Comparison of ENCODE assay signal across 1 cellular context in the genomic region with DNA sequence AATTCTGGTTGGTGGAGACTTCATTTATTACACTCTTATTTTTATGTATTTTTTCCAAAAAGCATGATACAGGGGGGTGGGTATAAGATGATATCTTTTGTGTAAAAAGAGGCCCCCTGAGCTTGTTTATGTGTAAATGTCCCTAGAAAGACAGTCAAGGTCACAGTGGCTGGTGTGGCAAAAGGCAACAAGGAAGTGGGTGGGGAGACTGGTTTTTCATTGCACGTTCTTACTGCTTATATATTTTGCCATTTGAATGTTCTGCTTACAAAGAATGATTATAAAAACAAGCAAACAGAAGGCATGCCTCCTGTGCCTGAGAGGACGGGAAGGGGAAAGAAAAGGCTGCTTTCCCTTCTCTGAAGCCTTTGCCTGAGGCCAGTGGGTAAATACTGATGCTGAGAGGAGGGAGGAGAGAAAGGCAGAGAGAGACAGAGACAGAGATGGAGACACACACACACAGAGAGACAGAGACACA.
A peak's percentile ranks its signal among the peaks of the same experiment; 100 is the strongest.
TF ChIP-seq lines count a peak whose summit lies in the region.

No MANE protein-coding gene starts in this region.

TF ChIP-seq in HepG2, 621 proteins besides CTCF, POLR2A, EP300 and RAD21 (continued from another document):
- TF ChIP-seq ARID4A (CRISPR knock-in tag; IDR thresholded peaks at IDR 0.05; ENCODE audit: borderline replicate concordance): peak; percentile 17; the same call in 1 of the 2 replicates
- peak; percentile 21; the same call in 1 of the 2 replicates for TF ChIP-seq ZNF644 (CRISPR knock-in tag; IDR thresholded peaks at IDR 0.05; ENCODE audit: low read depth)
- TF ChIP-seq ZMYM3 (CRISPR knock-in tag; IDR thresholded peaks at IDR 0.05): 0 out of 2 replicates have a peak, but pooled peaks have one; percentile 27
- TF ChIP-seq, protein P1, sequence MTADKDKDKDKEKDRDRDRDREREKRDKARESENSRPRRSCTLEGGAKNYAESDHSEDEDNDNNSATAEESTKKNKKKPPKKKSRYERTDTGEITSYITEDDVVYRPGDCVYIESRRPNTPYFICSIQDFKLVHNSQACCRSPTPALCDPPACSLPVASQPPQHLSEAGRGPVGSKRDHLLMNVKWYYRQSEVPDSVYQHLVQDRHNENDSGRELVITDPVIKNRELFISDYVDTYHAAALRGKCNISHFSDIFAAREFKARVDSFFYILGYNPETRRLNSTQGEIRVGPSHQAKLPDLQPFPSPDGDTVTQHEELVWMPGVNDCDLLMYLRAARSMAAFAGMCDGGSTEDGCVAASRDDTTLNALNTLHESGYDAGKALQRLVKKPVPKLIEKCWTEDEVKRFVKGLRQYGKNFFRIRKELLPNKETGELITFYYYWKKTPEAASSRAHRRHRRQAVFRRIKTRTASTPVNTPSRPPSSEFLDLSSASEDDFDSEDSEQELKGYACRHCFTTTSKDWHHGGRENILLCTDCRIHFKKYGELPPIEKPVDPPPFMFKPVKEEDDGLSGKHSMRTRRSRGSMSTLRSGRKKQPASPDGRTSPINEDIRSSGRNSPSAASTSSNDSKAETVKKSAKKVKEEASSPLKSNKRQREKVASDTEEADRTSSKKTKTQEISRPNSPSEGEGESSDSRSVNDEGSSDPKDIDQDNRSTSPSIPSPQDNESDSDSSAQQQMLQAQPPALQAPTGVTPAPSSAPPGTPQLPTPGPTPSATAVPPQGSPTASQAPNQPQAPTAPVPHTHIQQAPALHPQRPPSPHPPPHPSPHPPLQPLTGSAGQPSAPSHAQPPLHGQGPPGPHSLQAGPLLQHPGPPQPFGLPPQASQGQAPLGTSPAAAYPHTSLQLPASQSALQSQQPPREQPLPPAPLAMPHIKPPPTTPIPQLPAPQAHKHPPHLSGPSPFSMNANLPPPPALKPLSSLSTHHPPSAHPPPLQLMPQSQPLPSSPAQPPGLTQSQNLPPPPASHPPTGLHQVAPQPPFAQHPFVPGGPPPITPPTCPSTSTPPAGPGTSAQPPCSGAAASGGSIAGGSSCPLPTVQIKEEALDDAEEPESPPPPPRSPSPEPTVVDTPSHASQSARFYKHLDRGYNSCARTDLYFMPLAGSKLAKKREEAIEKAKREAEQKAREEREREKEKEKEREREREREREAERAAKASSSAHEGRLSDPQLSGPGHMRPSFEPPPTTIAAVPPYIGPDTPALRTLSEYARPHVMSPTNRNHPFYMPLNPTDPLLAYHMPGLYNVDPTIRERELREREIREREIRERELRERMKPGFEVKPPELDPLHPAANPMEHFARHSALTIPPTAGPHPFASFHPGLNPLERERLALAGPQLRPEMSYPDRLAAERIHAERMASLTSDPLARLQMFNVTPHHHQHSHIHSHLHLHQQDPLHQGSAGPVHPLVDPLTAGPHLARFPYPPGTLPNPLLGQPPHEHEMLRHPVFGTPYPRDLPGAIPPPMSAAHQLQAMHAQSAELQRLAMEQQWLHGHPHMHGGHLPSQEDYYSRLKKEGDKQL (CRISPR knock-in tag; IDR thresholded peaks at IDR 0.05; ENCODE audit: low read depth): 0 out of 2 replicates have a peak, but pooled peaks have one; percentile 22
- peak; percentile 31 for TF ChIP-seq PHF5A (CRISPR knock-in tag; IDR thresholded peaks at IDR 0.05; ENCODE audit: low read depth, unreplicated experiment)
- TF ChIP-seq GATA4 (IDR thresholded peaks at IDR 0.05; ENCODE audit: borderline replicate concordance, low read depth): no peak
- 0 out of 2 replicates have a peak, but pooled peaks have one; percentile 21 for TF ChIP-seq ZNF567 (CRISPR knock-in tag; IDR thresholded peaks at IDR 0.05; ENCODE audit: borderline replicate concordance)
- TF ChIP-seq EED (CRISPR knock-in tag; IDR thresholded peaks at IDR 0.05): no peak
- no peak for TF ChIP-seq FOSL2 (CRISPR knock-in tag; IDR thresholded peaks at IDR 0.05)
- peak; percentile 34; the same call in 1 of the 2 replicates for TF ChIP-seq KAT8 (CRISPR knock-in tag; IDR thresholded peaks at IDR 0.05)
- TF ChIP-seq CERS6 (CRISPR knock-in tag; IDR thresholded peaks at IDR 0.05): no peak
- no peak for TF ChIP-seq MBNL3 (CRISPR knock-in tag; conservative IDR thresholded peaks at IDR 0.05)
- peak; percentile 36; the same call in 1 of the 2 replicates for TF ChIP-seq ZNF281 (CRISPR knock-in tag; IDR thresholded peaks at IDR 0.05; ENCODE audit: borderline replicate concordance)
- TF ChIP-seq SKI (IDR thresholded peaks at IDR 0.05; ENCODE audit: partially characterized antibody): peak; percentile 86
- TF ChIP-seq HMG20A (CRISPR knock-in tag; IDR thresholded peaks at IDR 0.05; ENCODE audit: borderline replicate concordance): peak; percentile 67
- TF ChIP-seq ZNF354B (CRISPR knock-in tag; IDR thresholded peaks at IDR 0.05): no peak
- no peak; the same call in 1 of the 2 replicates for TF ChIP-seq NR2F6 (IDR thresholded peaks at IDR 0.05)
- TF ChIP-seq NR2F6 (CRISPR knock-in tag; IDR thresholded peaks at IDR 0.05): peak; percentile 57
- TF ChIP-seq, protein P2, sequence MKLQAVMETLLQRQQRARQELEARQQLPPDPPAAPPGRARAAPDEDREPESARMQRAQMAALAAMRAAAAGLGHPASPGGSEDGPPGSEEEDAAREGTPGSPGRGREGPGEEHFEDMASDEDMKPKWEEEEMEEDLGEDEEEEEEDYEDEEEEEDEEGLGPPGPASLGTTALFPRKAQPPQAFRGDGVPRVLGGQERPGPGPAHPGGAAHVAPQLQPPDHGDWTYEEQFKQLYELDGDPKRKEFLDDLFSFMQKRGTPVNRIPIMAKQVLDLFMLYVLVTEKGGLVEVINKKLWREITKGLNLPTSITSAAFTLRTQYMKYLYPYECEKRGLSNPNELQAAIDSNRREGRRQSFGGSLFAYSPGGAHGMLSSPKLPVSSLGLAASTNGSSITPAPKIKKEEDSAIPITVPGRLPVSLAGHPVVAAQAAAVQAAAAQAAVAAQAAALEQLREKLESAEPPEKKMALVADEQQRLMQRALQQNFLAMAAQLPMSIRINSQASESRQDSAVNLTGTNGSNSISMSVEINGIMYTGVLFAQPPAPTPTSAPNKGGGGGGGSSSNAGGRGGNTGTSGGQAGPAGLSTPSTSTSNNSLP (IDR thresholded peaks at IDR 0.05; ENCODE audit: low read depth, low read length): no peak
- peak; percentile 93 for TF ChIP-seq TBL1XR1 (IDR thresholded peaks at IDR 0.05; ENCODE audit: borderline replicate concordance, low read length, partially characterized antibody)
- TF ChIP-seq NR2F1 (CRISPR knock-in tag; IDR thresholded peaks at IDR 0.05): peak; percentile 28 to 41; a peak in 2 of 4 replicates
- no peak for TF ChIP-seq RFX5 (IDR thresholded peaks at IDR 0.05; ENCODE audit: low read depth, low read length)
- TF ChIP-seq SALL1 (CRISPR knock-in tag; IDR thresholded peaks at IDR 0.05): peak; percentile 45; the same call in 1 of the 2 replicates
- no peak for TF ChIP-seq HNRNPL (IDR thresholded peaks at IDR 0.05; ENCODE audit: low read depth, low read length)
- no peak for TF ChIP-seq ZFYVE20 (CRISPR knock-in tag; IDR thresholded peaks at IDR 0.05; ENCODE audit: borderline replicate concordance, low read depth)
- TF ChIP-seq SOX13 (IDR thresholded peaks at IDR 0.05): 0 out of 2 replicates have a peak, but pooled peaks have one; percentile 17
- TF ChIP-seq SOX13 (CRISPR knock-in tag; conservative IDR thresholded peaks at IDR 0.05 in 1 of 2, IDR thresholded peaks at IDR 0.05 in 1 of 2): peak in 1 of 2 experiments; percentile 57; a peak in 1 of 4 replicates
- no peak for TF ChIP-seq MLLT10 (CRISPR knock-in tag; IDR thresholded peaks at IDR 0.05)
